Comparison of ENCODE assay signal across 1 cellular context in genomic region chr6:148559848-148560433, GRCh38.
TF ChIP-seq lines count a peak whose summit lies in the region.

No MANE protein-coding gene starts in this region.

TF ChIP-seq in HEK293, 187 proteins besides CTCF, POLR2A, EP300 and RAD21 (continued from another document):
- TF ChIP-seq REST (tag by site-specific recombination; IDR thresholded peaks at IDR 0.05) (0 out of 2 replicates have a peak, but pooled peaks have one; percentile 15), PATZ1 (tag by site-specific recombination; IDR thresholded peaks at IDR 0.05) (peak; percentile 68), ZNF660 (tag by site-specific recombination; IDR thresholded peaks at IDR 0.05) (peak; percentile 89), ZNF335 (tag by site-specific recombination; conservative IDR thresholded peaks at IDR 0.05) (peak; percentile 96)
TF ChIP-seq in HEK293: peak in this region for 44.
